8 cellular contexts compared by ENCODE assay signal in the genomic region with DNA sequence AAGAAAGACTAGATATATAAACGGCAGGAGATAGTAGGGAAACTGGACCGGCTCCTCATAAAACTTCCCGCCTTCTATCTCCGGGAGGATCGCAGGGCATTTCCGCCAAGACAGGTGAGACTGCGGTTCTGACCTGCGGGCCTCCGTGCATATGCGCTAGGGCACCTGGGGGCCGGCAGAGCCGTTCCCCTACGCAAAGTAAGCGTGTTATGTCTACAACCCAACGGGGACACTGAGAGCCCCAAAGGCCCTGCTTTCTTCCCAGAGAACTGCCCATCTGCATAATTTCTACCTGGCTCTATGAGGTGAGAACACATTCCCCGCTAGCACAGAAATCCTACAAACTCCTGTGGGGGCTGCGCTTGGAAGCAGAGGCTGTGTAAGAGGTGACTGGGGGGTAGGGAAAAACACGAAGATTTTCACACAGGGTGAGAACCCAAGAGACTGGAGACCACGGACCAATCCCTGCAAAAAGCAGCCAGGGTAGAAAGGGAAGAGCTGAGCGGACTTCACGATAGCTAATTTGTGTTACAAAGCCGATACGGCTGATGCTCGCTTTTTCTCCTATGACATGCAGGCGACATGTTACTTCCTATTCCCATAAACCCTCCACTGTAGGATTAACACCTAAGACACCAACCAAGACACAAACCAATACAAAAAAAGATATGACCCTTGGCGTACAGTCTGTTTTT. TPM values are rescaled to one million over a fixed set of nuclear protein-coding genes. Genes with fewer than 3 reads are reported as not detected.
A peak's percentile ranks its signal among the peaks of the same experiment; 100 is the strongest.
DNase-seq lines count a peak whose midpoint lies in the region; ATAC-seq, FAIRE-seq and TF ChIP-seq lines count a peak whose summit lies in the region.
"Not testable (repeated sequence)": the region's sequence is repeated elsewhere in the genome, so short reads cannot be mapped to it uniquely, and the experiment has no call there.

No MANE protein-coding gene starts in this region.

- ATAC-seq in HG02798 (IDR thresholded peaks at IDR 0.05; ENCODE audit: poor library complexity, unreplicated experiment): peak; percentile 94

- H3K4me1 ChIP-seq in trophoblast cell (ENCODE audit: control insufficient read depth in 1 of 2, insufficient read depth in 2 of 2, low read length in 2 of 2): not testable (repeated sequence)

- not testable (repeated sequence) for H2BK12ac ChIP-seq in trophoblast cell (ENCODE audit: low read length)

- not testable (repeated sequence) for H3K18ac ChIP-seq in trophoblast cell (ENCODE audit: low read length)

- no CpG with 5 or more reads among the region's 26 CpGs for WGBS in trophoblast cell (ENCODE audit: extremely low coverage, insufficient coverage, insufficient read length)

- H3K27me3 ChIP-seq in trophoblast cell (ENCODE audit: insufficient read depth, low read length): not testable (repeated sequence)

- H2BK5ac ChIP-seq in trophoblast cell (ENCODE audit: low read depth, low read length, poor library complexity): not testable (repeated sequence)

- not testable (repeated sequence) for H3K4me3 ChIP-seq in trophoblast cell (ENCODE audit: low read depth, low read length)

- H3K9ac ChIP-seq in trophoblast cell (ENCODE audit: low read length): not testable (repeated sequence)

- not testable (repeated sequence) for H3K9me3 ChIP-seq in trophoblast cell (ENCODE audit: insufficient read depth, low read depth, low read length)

- H4K8ac ChIP-seq in trophoblast cell (ENCODE audit: low read depth, low read length): not testable (repeated sequence)

- not testable (repeated sequence) for H3K27ac ChIP-seq in trophoblast cell (ENCODE audit: low read depth, low read length)

- peak overlapping the region; percentile 55 for H3K4me2 ChIP-seq in trophoblast cell (ENCODE audit: low read length)

- H3K14ac ChIP-seq in trophoblast cell (ENCODE audit: low read length): not testable (repeated sequence)

- FAIRE-seq in urothelium cell line (lab: Jason Lieb, UNC): not testable (repeated sequence)

- H2AFZ ChIP-seq in trophoblast cell (ENCODE audit: insufficient read depth, low read length, poor library complexity): not testable (repeated sequence)

- H3K23ac ChIP-seq in trophoblast cell (ENCODE audit: low read length): not testable (repeated sequence)

- H3K79me2 ChIP-seq in trophoblast cell (ENCODE audit: control insufficient read depth, insufficient read depth, low read length, poor library complexity): not testable (repeated sequence)

- peak; percentile 68 for TF ChIP-seq POLR2A in GM15510 (IDR thresholded peaks at IDR 0.05; ENCODE audit: borderline replicate concordance, extremely low read depth, insufficient read length)

- not testable (repeated sequence) for H4K12ac ChIP-seq in trophoblast cell (ENCODE audit: low read depth, low read length)

- not testable (repeated sequence) for H2AK5ac ChIP-seq in trophoblast cell (ENCODE audit: low read length)

- DNase-seq in NCI-H1105 (lab: John Stamatoyannopoulos, UW) (peak; percentile 94), SIG-M5 treated with dmso at 0.1 percent for 504 hours (lab: John Stamatoyannopoulos, UW; ENCODE audit: unreplicated experiment) (peak; percentile 95), glomerular endothelial cell (ENCODE audit: extremely low read depth, low read depth, low spot score) (peak; percentile 88), trophoblast cell (peak; percentile 63 to 87), urothelium cell line (ENCODE audit: low spot score) (peak; percentile 49)
- DNase-seq in activated naive CD4-positive, alpha-beta T cell treated with Interleukin-2 at 50 U/mL for 16 hours: peak; percentile 80

- not testable (repeated sequence) for H4K91ac ChIP-seq in trophoblast cell (ENCODE audit: low read depth, low read length)

- H3K36me3 ChIP-seq in trophoblast cell (ENCODE audit: control insufficient read depth in 1 of 2, insufficient read depth in 2 of 2, low read length in 2 of 2): not testable (repeated sequence)

- H3K4ac ChIP-seq in trophoblast cell (ENCODE audit: low read depth, low read length): not testable (repeated sequence)

- not testable (repeated sequence) for H2BK120ac ChIP-seq in trophoblast cell (ENCODE audit: insufficient read depth, low read length, poor library complexity)

- H3K79me1 ChIP-seq in trophoblast cell (ENCODE audit: low read length): not testable (repeated sequence)

RNA-seq across cellular contexts. Expression of gene RNU1-1, which starts 0.5 kb away (rescaled TPM):
- under 0.01 TPM in 2 replicates for total RNA-seq in glomerular endothelial cell
- not detected in 2 replicates for polyA plus RNA-seq in trophoblast cell (2013)
